1 cellular context compared by ENCODE assay signal in the genomic region with DNA sequence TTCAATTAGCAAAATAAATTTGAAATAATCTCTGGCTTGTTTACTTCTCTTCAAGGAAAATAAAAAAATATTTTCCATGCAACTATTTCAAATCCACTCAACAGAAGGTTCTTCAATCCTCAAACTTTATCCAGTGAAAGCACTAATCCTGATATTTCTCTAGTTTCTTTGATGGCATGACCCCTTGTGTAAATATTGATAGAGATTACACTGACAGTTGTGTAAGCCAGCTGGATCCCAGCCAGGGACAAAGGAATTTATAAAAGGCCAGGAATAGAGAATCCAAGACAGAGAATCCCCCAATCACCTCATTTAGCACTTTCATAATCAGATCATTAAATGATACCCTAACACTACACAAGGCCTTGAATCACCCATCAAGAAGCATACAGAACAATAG.
A peak's percentile ranks its signal among the peaks of the same experiment; 100 is the strongest.
TF ChIP-seq lines count a peak whose summit lies in the region.

No MANE protein-coding gene starts in this region.

TF ChIP-seq in HepG2, 621 proteins besides CTCF, POLR2A, EP300 and RAD21 (continued from another document and continues in another):
- TF ChIP-seq, protein P1, sequence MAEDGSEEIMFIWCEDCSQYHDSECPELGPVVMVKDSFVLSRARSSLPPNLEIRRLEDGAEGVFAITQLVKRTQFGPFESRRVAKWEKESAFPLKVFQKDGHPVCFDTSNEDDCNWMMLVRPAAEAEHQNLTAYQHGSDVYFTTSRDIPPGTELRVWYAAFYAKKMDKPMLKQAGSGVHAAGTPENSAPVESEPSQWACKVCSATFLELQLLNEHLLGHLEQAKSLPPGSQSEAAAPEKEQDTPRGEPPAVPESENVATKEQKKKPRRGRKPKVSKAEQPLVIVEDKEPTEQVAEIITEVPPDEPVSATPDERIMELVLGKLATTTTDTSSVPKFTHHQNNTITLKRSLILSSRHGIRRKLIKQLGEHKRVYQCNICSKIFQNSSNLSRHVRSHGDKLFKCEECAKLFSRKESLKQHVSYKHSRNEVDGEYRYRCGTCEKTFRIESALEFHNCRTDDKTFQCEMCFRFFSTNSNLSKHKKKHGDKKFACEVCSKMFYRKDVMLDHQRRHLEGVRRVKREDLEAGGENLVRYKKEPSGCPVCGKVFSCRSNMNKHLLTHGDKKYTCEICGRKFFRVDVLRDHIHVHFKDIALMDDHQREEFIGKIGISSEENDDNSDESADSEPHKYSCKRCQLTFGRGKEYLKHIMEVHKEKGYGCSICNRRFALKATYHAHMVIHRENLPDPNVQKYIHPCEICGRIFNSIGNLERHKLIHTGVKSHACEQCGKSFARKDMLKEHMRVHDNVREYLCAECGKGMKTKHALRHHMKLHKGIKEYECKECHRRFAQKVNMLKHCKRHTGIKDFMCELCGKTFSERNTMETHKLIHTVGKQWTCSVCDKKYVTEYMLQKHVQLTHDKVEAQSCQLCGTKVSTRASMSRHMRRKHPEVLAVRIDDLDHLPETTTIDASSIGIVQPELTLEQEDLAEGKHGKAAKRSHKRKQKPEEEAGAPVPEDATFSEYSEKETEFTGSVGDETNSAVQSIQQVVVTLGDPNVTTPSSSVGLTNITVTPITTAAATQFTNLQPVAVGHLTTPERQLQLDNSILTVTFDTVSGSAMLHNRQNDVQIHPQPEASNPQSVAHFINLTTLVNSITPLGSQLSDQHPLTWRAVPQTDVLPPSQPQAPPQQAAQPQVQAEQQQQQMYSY (CRISPR knock-in tag; IDR thresholded peaks at IDR 0.05) = no peak
- TF ChIP-seq, protein P2, sequence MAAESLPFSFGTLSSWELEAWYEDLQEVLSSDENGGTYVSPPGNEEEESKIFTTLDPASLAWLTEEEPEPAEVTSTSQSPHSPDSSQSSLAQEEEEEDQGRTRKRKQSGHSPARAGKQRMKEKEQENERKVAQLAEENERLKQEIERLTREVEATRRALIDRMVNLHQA (CRISPR knock-in tag; IDR thresholded peaks at IDR 0.05) = no peak
- TF ChIP-seq FOXP4 (CRISPR knock-in tag; IDR thresholded peaks at IDR 0.05) (peak; percentile 35; the same call in 1 of the 2 replicates), NFIC (IDR thresholded peaks at IDR 0.05; ENCODE audit: low read length) (peak; percentile 95), E2F5 (CRISPR knock-in tag; conservative IDR thresholded peaks at IDR 0.05) (no peak), ZNF136 (CRISPR knock-in tag; IDR thresholded peaks at IDR 0.05; ENCODE audit: low read depth) (no peak), NR2F6 (IDR thresholded peaks at IDR 0.05) (peak; percentile 96), NR2F6 (CRISPR knock-in tag; IDR thresholded peaks at IDR 0.05) (peak; percentile 90), TARDBP (CRISPR knock-in tag; IDR thresholded peaks at IDR 0.05) (peak; percentile 44; the same call in 1 of the 2 replicates), ZNF7 (CRISPR knock-in tag; IDR thresholded peaks at IDR 0.05) (peak; percentile 97), ZNF598 (CRISPR knock-in tag; IDR thresholded peaks at IDR 0.05; ENCODE audit: borderline replicate concordance) (no peak), NR2F2 (IDR thresholded peaks at IDR 0.05; ENCODE audit: borderline replicate concordance, low read depth) (peak; percentile 86), SOX6 (IDR thresholded peaks at IDR 0.05) (no peak), SOX6 (CRISPR knock-in tag; IDR thresholded peaks at IDR 0.05) (peak; percentile 76), ELF4 (CRISPR knock-in tag; IDR thresholded peaks at IDR 0.05; ENCODE audit: borderline replicate concordance) (no peak), PAF1 (CRISPR knock-in tag; IDR thresholded peaks at IDR 0.05) (no peak), NCOA2 (CRISPR knock-in tag; IDR thresholded peaks at IDR 0.05) (peak; percentile 82), RARA (CRISPR knock-in tag; IDR thresholded peaks at IDR 0.05) (peak; percentile 94), ZNF275 (CRISPR knock-in tag; IDR thresholded peaks at IDR 0.05; ENCODE audit: borderline replicate concordance) (no peak), TAF1 (CRISPR knock-in tag; IDR thresholded peaks at IDR 0.05) (no peak), YEATS4 (CRISPR knock-in tag; IDR thresholded peaks at IDR 0.05; ENCODE audit: borderline replicate concordance) (no peak), DPF2 (CRISPR knock-in tag; IDR thresholded peaks at IDR 0.05; ENCODE audit: borderline replicate concordance, low read depth) (peak; percentile 69; the same call in 1 of the 2 replicates), ZNF552 (CRISPR knock-in tag; IDR thresholded peaks at IDR 0.05; ENCODE audit: borderline replicate concordance) (no peak), ZKSCAN8 (CRISPR knock-in tag; IDR thresholded peaks at IDR 0.05; ENCODE audit: borderline replicate concordance) (0 out of 2 replicates have a peak, but pooled peaks have one; percentile 30), PHF21A (CRISPR knock-in tag; IDR thresholded peaks at IDR 0.05) (0 out of 2 replicates have a peak, but pooled peaks have one; percentile 37), SMAD1 (CRISPR knock-in tag; IDR thresholded peaks at IDR 0.05; ENCODE audit: borderline replicate concordance, low read depth) (no peak), FOXM1 (CRISPR knock-in tag; IDR thresholded peaks at IDR 0.05) (no peak), GATAD2A (CRISPR knock-in tag; IDR thresholded peaks at IDR 0.05) (peak; percentile 93), ARID3A (IDR thresholded peaks at IDR 0.05; ENCODE audit: low read depth, low read length) (peak; percentile 92), ZBTB7B (CRISPR knock-in tag; IDR thresholded peaks at IDR 0.05) (peak; percentile 49; the same call in 1 of the 2 replicates), ATM (IDR thresholded peaks at IDR 0.05; ENCODE audit: borderline replicate concordance) (no peak), THRA (CRISPR knock-in tag; IDR thresholded peaks at IDR 0.05; ENCODE audit: borderline replicate concordance) (peak; percentile 57; the same call in 1 of the 2 replicates), ZNF609 (CRISPR knock-in tag; IDR thresholded peaks at IDR 0.05; ENCODE audit: borderline replicate concordance) (peak; percentile 67; the same call in 1 of the 2 replicates), ZNF264 (CRISPR knock-in tag; IDR thresholded peaks at IDR 0.05) (0 out of 2 replicates have a peak, but pooled peaks have one; percentile 32), PITX1 (CRISPR knock-in tag; IDR thresholded peaks at IDR 0.05) (peak; percentile 97), SMAD3 (CRISPR knock-in tag; IDR thresholded peaks at IDR 0.05) (no peak), SAP130 (CRISPR knock-in tag; IDR thresholded peaks at IDR 0.05; ENCODE audit: low read depth) (peak; percentile 44), TBX2 (CRISPR knock-in tag; IDR thresholded peaks at IDR 0.05; ENCODE audit: borderline replicate concordance) (0 out of 2 replicates have a peak, but pooled peaks have one; percentile 28), HMG20A (CRISPR knock-in tag; IDR thresholded peaks at IDR 0.05; ENCODE audit: borderline replicate concordance) (peak; percentile 89)
- TF ChIP-seq, protein P3, sequence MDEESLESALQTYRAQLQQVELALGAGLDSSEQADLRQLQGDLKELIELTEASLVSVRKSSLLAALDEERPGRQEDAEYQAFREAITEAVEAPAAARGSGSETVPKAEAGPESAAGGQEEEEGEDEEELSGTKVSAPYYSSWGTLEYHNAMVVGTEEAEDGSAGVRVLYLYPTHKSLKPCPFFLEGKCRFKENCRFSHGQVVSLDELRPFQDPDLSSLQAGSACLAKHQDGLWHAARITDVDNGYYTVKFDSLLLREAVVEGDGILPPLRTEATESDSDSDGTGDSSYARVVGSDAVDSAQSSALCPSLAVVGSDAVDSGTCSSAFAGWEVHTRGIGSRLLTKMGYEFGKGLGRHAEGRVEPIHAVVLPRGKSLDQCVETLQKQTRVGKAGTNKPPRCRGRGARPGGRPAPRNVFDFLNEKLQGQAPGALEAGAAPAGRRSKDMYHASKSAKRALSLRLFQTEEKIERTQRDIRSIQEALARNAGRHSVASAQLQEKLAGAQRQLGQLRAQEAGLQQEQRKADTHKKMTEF (CRISPR knock-in tag; IDR thresholded peaks at IDR 0.05) = peak; percentile 81
- TF ChIP-seq, protein P4, sequence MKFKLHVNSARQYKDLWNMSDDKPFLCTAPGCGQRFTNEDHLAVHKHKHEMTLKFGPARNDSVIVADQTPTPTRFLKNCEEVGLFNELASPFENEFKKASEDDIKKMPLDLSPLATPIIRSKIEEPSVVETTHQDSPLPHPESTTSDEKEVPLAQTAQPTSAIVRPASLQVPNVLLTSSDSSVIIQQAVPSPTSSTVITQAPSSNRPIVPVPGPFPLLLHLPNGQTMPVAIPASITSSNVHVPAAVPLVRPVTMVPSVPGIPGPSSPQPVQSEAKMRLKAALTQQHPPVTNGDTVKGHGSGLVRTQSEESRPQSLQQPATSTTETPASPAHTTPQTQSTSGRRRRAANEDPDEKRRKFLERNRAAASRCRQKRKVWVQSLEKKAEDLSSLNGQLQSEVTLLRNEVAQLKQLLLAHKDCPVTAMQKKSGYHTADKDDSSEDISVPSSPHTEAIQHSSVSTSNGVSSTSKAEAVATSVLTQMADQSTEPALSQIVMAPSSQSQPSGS (CRISPR knock-in tag; IDR thresholded peaks at IDR 0.05) = 0 out of 2 replicates have a peak, but pooled peaks have one; percentile 11
